In genomic region chr4:181569553-181569952, GRCh38 we compare ENCODE assay signal across 9 cellular contexts.
DNase-seq lines count a peak whose midpoint lies in the region; ATAC-seq, FAIRE-seq and TF ChIP-seq lines count a peak whose summit lies in the region.
"Had no signal": no experiment of that assay in that cellular context is flagged by ENCODE, and none has a peak within 500 bp of the region (broad histone marks: within the 10 kb centered on the region; RNA-seq: fewer than 3 reads in every experiment).

No MANE protein-coding gene starts in this region.

- H3K27ac Mint-ChIP-seq in CD14-positive monocyte: no peak overlapping the region
- H3K27ac Mint-ChIP-seq in CD8-positive, alpha-beta memory T cell: no peak overlapping the region

- H3K36me3 ChIP-seq in adipocyte (ENCODE audit: control insufficient read depth, insufficient read depth, low read length, severe bottlenecking): no peaks in the 10 kb centered on the region
- no peaks in the 10 kb centered on the region for H3K36me3 ChIP-seq in CD8-positive, alpha-beta memory T cell (ENCODE audit: insufficient read depth, low read length)

- H3K9ac ChIP-seq in adipocyte (ENCODE audit: low read length): peak overlapping the region; percentile 60

- no peaks in the 10 kb centered on the region for H3K36me3 Mint-ChIP-seq in CD14-positive monocyte
- H3K36me3 Mint-ChIP-seq in CD8-positive, alpha-beta memory T cell: no peaks in the 10 kb centered on the region

- POLR2A ChIA-PET in A549 (lab: Yijun Ruan, JAX): interaction anchor here (0.6 kb wide), 1 partner anchor 565 kb away, joined by 5 read pairs; no protein-coding TSS in a partner anchor
- POLR2A ChIA-PET in CD8-positive, alpha-beta memory T cell (lab: Charles Lee): no interaction called here

- H3K4me3 ChIP-seq in A549: no peak overlapping the region
- H3K4me3 ChIP-seq in adipocyte (ENCODE audit: low read length): no peak overlapping the region
- H3K4me3 ChIP-seq in CD8-positive, alpha-beta memory T cell (ENCODE audit: low read length): no peak overlapping the region

- no peak for TF ChIP-seq EP300 in A549 (IDR thresholded peaks at IDR 0.05)

- CTCF ChIA-PET in A549 (lab: Yijun Ruan, JAX): interaction anchor here (0.7 kb wide), 1 partner anchor 224 kb away, joined by 3 read pairs; no protein-coding TSS in a partner anchor
- CTCF ChIA-PET in CD8-positive, alpha-beta memory T cell (lab: Charles Lee): no interaction called here

- no peaks in the 10 kb centered on the region for H3K4me1 Mint-ChIP-seq in CD14-positive monocyte
- no peaks in the 10 kb centered on the region for H3K4me1 Mint-ChIP-seq in CD8-positive, alpha-beta memory T cell

- intact Hi-C loops in CD14-positive monocyte (cut with micrococcal nuclease): no loop called here

- TF ChIP-seq RAD21 in A549 (conservative IDR thresholded peaks at IDR 0.05 in 1 of 2, IDR thresholded peaks at IDR 0.05 in 1 of 2): peak in 1 of 2 experiments; percentile 19; a peak in 3 of 5 replicates

- no peak overlapping the region for H3K4me3 Mint-ChIP-seq in CD14-positive monocyte
- H3K4me3 Mint-ChIP-seq in CD8-positive, alpha-beta memory T cell: no peak overlapping the region

- H3K4me1 ChIP-seq in A549: no peaks in the 10 kb centered on the region
- no peaks in the 10 kb centered on the region for H3K4me1 ChIP-seq in adipocyte (ENCODE audit: control insufficient read depth, insufficient read depth, low read length)
- no peaks in the 10 kb centered on the region for H3K4me1 ChIP-seq in CD8-positive, alpha-beta memory T cell (ENCODE audit: insufficient read depth, low read length)

- ATAC-seq in A549 (peak in 1 of 2 experiments; percentile 70; a peak in 3 of 6 replicates), GM18520 (IDR thresholded peaks at IDR 0.05; ENCODE audit: unreplicated experiment) (peak; percentile 68)

- H3K9me3 Mint-ChIP-seq in CD14-positive monocyte: no peaks in the 10 kb centered on the region
- peaks cover 0 to 13% (median 3%) of the 10 kb centered on the region in 5 donors for H3K9me3 Mint-ChIP-seq in CD8-positive, alpha-beta memory T cell

- no peak overlapping the region for H3K27ac ChIP-seq in A549
- no peak overlapping the region for H3K27ac ChIP-seq in CD8-positive, alpha-beta memory T cell (ENCODE audit: low read depth, low read length)

- FAIRE-seq in A549 (lab: Jason Lieb, UNC): no peak
- FAIRE-seq: colon had no signal

- peaks cover 0 to 2% (median 0%) of the 10 kb centered on the region in 3 donors for H3K27me3 Mint-ChIP-seq in CD14-positive monocyte (ENCODE audit: low read depth in 3 of 3)
- peaks cover 0 to 3% of the 10 kb centered on the region in 2 donors for H3K27me3 Mint-ChIP-seq in CD8-positive, alpha-beta memory T cell

- 28% methylated on average over 2 of the region's 2 CpGs for WGBS in A549 (ENCODE audit: missing lambda C conversion rate)

- peak; percentile 6 to 9 for DNase-seq in A549 (ENCODE audit: low read depth in 1 of 2, low spot score in 1 of 2)
- DNase-seq in HT-29 (ENCODE audit: low spot score): peak; percentile 36
- peak; percentile 74 for DNase-seq in adipocyte (ENCODE audit: low read depth)
- DNase-seq in kidney glomerular epithelial cell (lab: John Stamatoyannopoulos, UW): peak; percentile 79
- DNase-seq in CD14-positive monocyte (ENCODE audit: low spot score): no peak
- no peak for DNase-seq in NCI-H510A treated with DMSO at 0.1 percent for 48 hours (lab: John Stamatoyannopoulos, UW)
- DNase-seq in CD8-positive, alpha-beta memory T cell: no peak

- TF ChIP-seq CTCF in A549 (IDR thresholded peaks at IDR 0.05) (no peak), CD14-positive monocyte (IDR thresholded peaks at IDR 0.05) (no peak)

- no peak for TF ChIP-seq POLR2A in A549 (IDR thresholded peaks at IDR 0.05; ENCODE audit: low read length)

- no peaks in the 10 kb centered on the region for H3K9me3 ChIP-seq in A549
- no peaks in the 10 kb centered on the region for H3K9me3 ChIP-seq in adipocyte (ENCODE audit: control insufficient read depth, low read length)
- H3K9me3 ChIP-seq in CD8-positive, alpha-beta memory T cell (ENCODE audit: low read length): no peaks in the 10 kb centered on the region

- no peak overlapping the region for H3K4me2 ChIP-seq in A549

- no peaks in the 10 kb centered on the region for H3K27me3 ChIP-seq in adipocyte (replicated peaks; ENCODE audit: control insufficient read depth, insufficient read depth, low read length)
- H3K27me3 ChIP-seq in CD8-positive, alpha-beta memory T cell (ENCODE audit: insufficient read depth, low read length, poor library complexity, severe bottlenecking): no peaks in the 10 kb centered on the region

TF ChIP-seq in A549, 52 proteins besides CTCF, POLR2A, EP300 and RAD21:
- no peak for TF ChIP-seq MAZ (IDR thresholded peaks at IDR 0.05; ENCODE audit: borderline replicate concordance, low read depth, low read length)
- no peak for TF ChIP-seq KDM1A (IDR thresholded peaks at IDR 0.05; ENCODE audit: low read depth)
- TF ChIP-seq, protein P1, sequence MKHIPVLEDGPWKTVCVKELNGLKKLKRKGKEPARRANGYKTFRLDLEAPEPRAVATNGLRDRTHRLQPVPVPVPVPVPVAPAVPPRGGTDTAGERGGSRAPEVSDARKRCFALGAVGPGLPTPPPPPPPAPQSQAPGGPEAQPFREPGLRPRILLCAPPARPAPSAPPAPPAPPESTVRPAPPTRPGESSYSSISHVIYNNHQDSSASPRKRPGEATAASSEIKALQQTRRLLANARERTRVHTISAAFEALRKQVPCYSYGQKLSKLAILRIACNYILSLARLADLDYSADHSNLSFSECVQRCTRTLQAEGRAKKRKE (CRISPR knock-in tag; IDR thresholded peaks at IDR 0.05; ENCODE audit: low read depth): no peak

Comparison
In these comparisons a context has a peak if more than half of its experiments do, and no peak if none do; other contexts are left out.
1. DNase-seq: peak in A549 (2 of 2), HT-29 (single experiment), adipocyte (single experiment) and kidney glomerular epithelial cell (single experiment); none in CD14-positive monocyte (single experiment), NCI-H510A treated with DMSO at 0.1 percent for 48 hours (single experiment) and CD8-positive, alpha-beta memory T cell (0 of 5).